21 cellular contexts compared by ENCODE assay signal in the genomic region with DNA sequence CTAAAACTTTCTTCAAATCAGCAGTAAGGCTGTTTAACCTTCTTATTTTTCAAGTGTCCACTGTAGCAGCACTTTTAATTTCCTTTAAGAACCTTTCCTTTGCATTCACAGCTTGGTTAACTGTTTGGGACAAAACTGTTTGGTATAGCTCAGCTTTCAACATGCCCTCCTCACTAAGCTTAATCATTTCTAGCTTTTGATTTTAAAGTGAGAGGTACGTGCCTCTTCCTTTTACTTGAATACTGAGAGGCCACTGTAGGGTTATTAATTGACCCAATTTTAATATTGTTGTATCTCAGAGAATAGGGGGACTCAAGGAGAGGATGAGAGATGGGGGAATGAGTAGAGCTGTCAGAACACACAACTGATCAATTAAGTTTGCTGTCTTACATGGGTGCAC.
A peak's percentile ranks its signal among the peaks of the same experiment; 100 is the strongest.
DNase-seq lines count a peak whose midpoint lies in the region; ATAC-seq lines count a peak whose summit lies in the region.
"Had no signal": no experiment of that assay in that cellular context is flagged by ENCODE, and none has a peak within 500 bp of the region (broad histone marks: within the 10 kb centered on the region; RNA-seq: fewer than 3 reads in every experiment).

No MANE protein-coding gene starts in this region.

- DNase-seq in mesenteric fat pad (ENCODE audit: low spot score) (no peak), SIG-M5 treated with dmso at 0.1 percent for 504 hours (lab: John Stamatoyannopoulos, UW; ENCODE audit: unreplicated experiment) (no peak), SKM-1 treated with dmso at 0.1 percent for 144 hours (lab: John Stamatoyannopoulos, UW; ENCODE audit: unreplicated experiment) (no peak)
- DNase-seq: 8988T; ACHN; AML-193; BE2C; Calu3; CD4-positive, alpha-beta T cell; CD8-positive, alpha-beta memory T cell; DMS53; DMS79 treated with DMSO at 0.1 percent for 48 hours; GF-D8; GM23248; H9 had no signal

- ATAC-seq in GM18511 (IDR thresholded peaks at IDR 0.05; ENCODE audit: unreplicated experiment) (peak; percentile 66), GM19324 (IDR thresholded peaks at IDR 0.05; ENCODE audit: low FRiP score, unreplicated experiment) (peak; percentile 49), HG03354 (IDR thresholded peaks at IDR 0.05; ENCODE audit: poor library complexity, severe bottlenecking, unreplicated experiment) (peak; percentile 65), HG03469 (IDR thresholded peaks at IDR 0.05; ENCODE audit: unreplicated experiment) (no peak)
- ATAC-seq: A549, HCT116 had no signal
